12 cellular contexts compared by ENCODE assay signal in genomic region chr1:223001653-223002634, GRCh38.
DNase-seq lines count a peak whose midpoint lies in the region; ATAC-seq and TF ChIP-seq lines count a peak whose summit lies in the region.
"Had no signal": no experiment of that assay in that cellular context is flagged by ENCODE, and none has a peak within 500 bp of the region (broad histone marks: within the 10 kb centered on the region; RNA-seq: fewer than 3 reads in every experiment).

No MANE protein-coding gene starts in this region.

- H3K27ac ChIP-seq in lower lobe of right lung = no peak overlapping the region
- no peak overlapping the region for H3K27ac ChIP-seq in naive thymus-derived CD4-positive, alpha-beta T cell (ENCODE audit: low read depth, low read length)

- H3K27ac Mint-ChIP-seq in naive thymus-derived CD4-positive, alpha-beta T cell = no peak overlapping the region
- H3K27ac Mint-ChIP-seq: brain had no signal

- H3K4me1 ChIP-seq in lower lobe of right lung = no peaks in the 10 kb centered on the region
- H3K4me1 ChIP-seq in naive thymus-derived CD4-positive, alpha-beta T cell (ENCODE audit: control insufficient read depth in 2 of 2, insufficient read depth in 2 of 2, low read length in 2 of 2) = no peaks in the 10 kb centered on the region

- intact Hi-C loops in lower lobe of right lung (cut with DNase I) = no loop called here
- intact Hi-C loops in naive thymus-derived CD4-positive, alpha-beta T cell (cut with micrococcal nuclease) = no loop called here

- no peaks in the 10 kb centered on the region for H3K27me3 ChIP-seq in lower lobe of right lung (ENCODE audit: low read depth)
- no peaks in the 10 kb centered on the region for H3K27me3 ChIP-seq in naive thymus-derived CD4-positive, alpha-beta T cell (ENCODE audit: control insufficient read depth in 2 of 2, insufficient read depth in 2 of 2, low read length in 2 of 2)
- H3K27me3 ChIP-seq: stomach had no signal

- peaks cover 41% of the 10 kb centered on the region for H3K36me3 ChIP-seq in lower lobe of right lung
- H3K36me3 ChIP-seq in naive thymus-derived CD4-positive, alpha-beta T cell (ENCODE audit: control insufficient read depth in 2 of 3, insufficient read depth in 3 of 3, low read length in 3 of 3) = peaks cover 0 to 30% (median 0%) of the 10 kb centered on the region in 3 experiments

- ATAC-seq in lower lobe of right lung (no peak), GM19467 (IDR thresholded peaks at IDR 0.05; ENCODE audit: unreplicated experiment) (no peak), HG03280 (IDR thresholded peaks at IDR 0.05; ENCODE audit: unreplicated experiment) (no peak)
- ATAC-seq in naive thymus-derived CD4-positive, alpha-beta T cell = no peak

- H3K9me3 ChIP-seq in lower lobe of right lung = no peaks in the 10 kb centered on the region
- H3K9me3 ChIP-seq in naive thymus-derived CD4-positive, alpha-beta T cell (ENCODE audit: control insufficient read depth in 2 of 3, low read length in 3 of 3) = no peaks in the 10 kb centered on the region
- H3K9me3 ChIP-seq: stomach had no signal

- H3K4me3 Mint-ChIP-seq in naive thymus-derived CD4-positive, alpha-beta T cell = no peak overlapping the region
- H3K4me3 Mint-ChIP-seq: brain had no signal

- H3K4me1 Mint-ChIP-seq in naive thymus-derived CD4-positive, alpha-beta T cell = no peaks in the 10 kb centered on the region

- H3K9me3 Mint-ChIP-seq in naive thymus-derived CD4-positive, alpha-beta T cell = no peaks in the 10 kb centered on the region
- H3K9me3 Mint-ChIP-seq: brain had no signal

- CTCF ChIA-PET in naive thymus-derived CD4-positive, alpha-beta T cell (lab: Charles Lee) = no interaction called here

- H3K36me3 Mint-ChIP-seq in naive thymus-derived CD4-positive, alpha-beta T cell = peaks cover 0 to 62% (median 32%) of the 10 kb centered on the region in 5 donors

- no peaks in the 10 kb centered on the region for H3K27me3 Mint-ChIP-seq in naive thymus-derived CD4-positive, alpha-beta T cell
- H3K27me3 Mint-ChIP-seq: brain had no signal

- H3K4me3 ChIP-seq in cardiac fibroblast (replicated peaks in 1 of 2; ENCODE audit: low read depth in 2 of 2, low read length in 2 of 2) (no peak overlapping the region), lower lobe of right lung (no peak overlapping the region)
- H3K4me3 ChIP-seq in naive thymus-derived CD4-positive, alpha-beta T cell (ENCODE audit: low read length) = no peak overlapping the region
- H3K4me3 ChIP-seq: stomach had no signal

- POLR2A ChIA-PET in naive thymus-derived CD4-positive, alpha-beta T cell (lab: Charles Lee) = no interaction called here

- DNase-seq in ELR (ENCODE audit: low read depth) (peak; percentile 20), NCI-H2107 treated with DMSO at 0.1 percent for 48 hours (lab: John Stamatoyannopoulos, UW; ENCODE audit: unreplicated experiment) (peak; percentile 95), cardiac fibroblast (ENCODE audit: low read depth in 2 of 2) (peak in 1 of 2 donors; percentile 64), lower lobe of right lung (no peak), NCI-H526 (lab: John Stamatoyannopoulos, UW) (no peak)
- no peak for DNase-seq in naive thymus-derived CD4-positive, alpha-beta T cell
- DNase-seq: NCI-H2227 treated with DMSO at 0.1 percent for 48 hours, stomach, T-helper 1 cell had no signal

- peak; percentile 42 for TF ChIP-seq CTCF in cardiac fibroblast (IDR thresholded peaks at IDR 0.05; ENCODE audit: low read depth, low read length)
- peak; percentile 8 for TF ChIP-seq CTCF in lower lobe of right lung (IDR thresholded peaks at IDR 0.05)

Comparison
In these comparisons a context has a peak if more than half of its experiments do, and no peak if none do; other contexts are left out.
1. DNase-seq: peak in ELR (single experiment) and NCI-H2107 treated with DMSO at 0.1 percent for 48 hours (single experiment); none in lower lobe of right lung (single experiment), naive thymus-derived CD4-positive, alpha-beta T cell (0 of 9) and NCI-H526 (0 of 2).